In genomic region chr5:34530637-34531036, GRCh38 we compare ENCODE assay signal across 1 cellular context.
TF ChIP-seq lines count a peak whose summit lies in the region.

No MANE protein-coding gene starts in this region.

TF ChIP-seq in H1, 55 proteins besides CTCF, POLR2A, EP300 and RAD21:
- TF ChIP-seq KDM4A (IDR thresholded peaks at IDR 0.05; ENCODE audit: low read depth, low read length, severe bottlenecking), result no peak
- no peak for TF ChIP-seq MAX (IDR thresholded peaks at IDR 0.05)
- TF ChIP-seq TBP (IDR thresholded peaks at IDR 0.05; ENCODE audit: low read depth, low read length), result no peak
- no peak for TF ChIP-seq CBX5 (IDR thresholded peaks at IDR 0.05; ENCODE audit: low read depth, low read length)
- TF ChIP-seq SRF (IDR thresholded peaks at IDR 0.05; ENCODE audit: low read depth, low read length), result 0 out of 2 replicates have a peak, but pooled peaks have one; percentile 33
- TF ChIP-seq SIN3A (conservative IDR thresholded peaks at IDR 0.05 in 1 of 2, IDR thresholded peaks at IDR 0.05 in 1 of 2; ENCODE audit: low read depth in 1 of 2, low read length in 2 of 2), result no peak
- no peak for TF ChIP-seq KDM1A (IDR thresholded peaks at IDR 0.05; ENCODE audit: borderline replicate concordance, low read length)
- no peak for TF ChIP-seq JUN (IDR thresholded peaks at IDR 0.05; ENCODE audit: low read depth, low read length)
